In genomic region chr14:86799244-86799647, GRCh38 we compare ENCODE assay signal across 10 cellular contexts.
DNase-seq lines count a peak whose midpoint lies in the region; ATAC-seq and TF ChIP-seq lines count a peak whose summit lies in the region.
"Had no signal": no experiment of that assay in that cellular context is flagged by ENCODE, and none has a peak within 500 bp of the region (broad histone marks: within the 10 kb centered on the region; RNA-seq: fewer than 3 reads in every experiment).

No MANE protein-coding gene starts in this region.

- no peaks in the 10 kb centered on the region for H4K20me1 ChIP-seq in OCI-LY7 (ENCODE audit: insufficient read depth, low read length)

- DNase-seq in HFF-Myc (ENCODE audit: extremely low read depth, low read depth) (peak; percentile 84), right cardiac atrium (no peak), islet precursor cell (no peak), OCI-LY7 (ENCODE audit: low spot score) (no peak), esophagus muscularis mucosa (ENCODE audit: extremely low spot score) (no peak), KG1 (lab: John Stamatoyannopoulos, UW) (no peak)
- DNase-seq: activated CD4-positive, alpha-beta memory T cell treated with anti-CD3 and anti-CD28 coated beads, Interleukin-2, amount 10 ng/mL, durations not matched to agents 7 days and 5 days; CD4-positive, alpha-beta memory T cell had no signal

- H3K4me3 ChIP-seq in ACC112 (ENCODE audit: low read depth, low read length) = no peak overlapping the region
- H3K4me3 ChIP-seq in HFF-Myc (replicated peaks; ENCODE audit: low read depth, low read length) = no peak overlapping the region
- H3K4me3 ChIP-seq in right cardiac atrium (ENCODE audit: low read length) = no peak overlapping the region
- no peak overlapping the region for H3K4me3 ChIP-seq in OCI-LY7 (ENCODE audit: low read depth, low read length, poor library complexity, severe bottlenecking)
- H3K4me3 ChIP-seq in esophagus muscularis mucosa = no peak overlapping the region

- H3K27ac ChIP-seq in ACC112 (ENCODE audit: low read depth, low read length) = peak overlapping the region; percentile 63
- H3K27ac ChIP-seq in right cardiac atrium (ENCODE audit: low read length) = no peak overlapping the region
- no peak overlapping the region for H3K27ac ChIP-seq in OCI-LY7 (ENCODE audit: low read depth, low read length, poor library complexity, severe bottlenecking)
- no peak overlapping the region for H3K27ac ChIP-seq in esophagus muscularis mucosa (replicated peaks in 1 of 4)

- no peak overlapping the region for H3K4me2 ChIP-seq in OCI-LY7 (ENCODE audit: low read length)

- no TSS peak for BruUV-seq in OCI-LY7 (replicated peaks; lab: Mats Ljungman, UMichigan)

- TF ChIP-seq POLR2A in esophagus muscularis mucosa (IDR thresholded peaks at IDR 0.05; ENCODE audit: low read depth) = no peak

- CTCF ChIA-PET in OCI-LY7 (lab: Charles Lee; ENCODE audit: unreplicated experiment) = no interaction called here

- no peaks in the 10 kb centered on the region for H3K27me3 ChIP-seq in ACC112 (ENCODE audit: insufficient read depth, low read length)
- H3K27me3 ChIP-seq in right cardiac atrium (ENCODE audit: control insufficient read depth, insufficient read depth) = no peaks in the 10 kb centered on the region
- no peaks in the 10 kb centered on the region for H3K27me3 ChIP-seq in esophagus muscularis mucosa

- WGBS in right cardiac atrium = 23% methylated on average over 2 of the region's 2 CpGs
- 46% methylated on average over 2 of the region's 2 CpGs for WGBS in esophagus muscularis mucosa

- POLR2A ChIA-PET in OCI-LY7 (lab: Charles Lee) = no interaction called here

- peak; percentile 80 for ATAC-seq in SK-N-SH treated with all-trans-retinoic acid at 6 μM for 48 hours
- ATAC-seq in right cardiac atrium = peak; percentile 85 to 90

- no peak for TF ChIP-seq EP300 in esophagus muscularis mucosa (IDR thresholded peaks at IDR 0.05)

- H3K36me3 ChIP-seq in ACC112 (ENCODE audit: insufficient read depth, low read length) (no peaks in the 10 kb centered on the region), OCI-LY7 (ENCODE audit: insufficient read depth, low read length) (no peaks in the 10 kb centered on the region), esophagus muscularis mucosa (no peaks in the 10 kb centered on the region)

- intact Hi-C loops in right cardiac atrium (cut with DNase I) (no loop called here), OCI-LY7 (cut with micrococcal nuclease; ENCODE audit: unreplicated experiment) (no loop called here), esophagus muscularis mucosa (cut with DNase I) (no loop called here)

- TF ChIP-seq CTCF in HFF-Myc (IDR thresholded peaks at IDR 0.05; ENCODE audit: low read depth, low read length, missing control alignments) = no peak
- no peak for TF ChIP-seq CTCF in OCI-LY7 (conservative IDR thresholded peaks at IDR 0.05; ENCODE audit: low read length)
- no peak for TF ChIP-seq CTCF in esophagus muscularis mucosa (IDR thresholded peaks at IDR 0.05)

- H3K9me3 ChIP-seq in right cardiac atrium (ENCODE audit: control insufficient read depth, low read length) = no peaks in the 10 kb centered on the region
- no peaks in the 10 kb centered on the region for H3K9me3 ChIP-seq in OCI-LY7 (ENCODE audit: low read length)
- no peaks in the 10 kb centered on the region for H3K9me3 ChIP-seq in esophagus muscularis mucosa

- H3K9me2 ChIP-seq in OCI-LY7 (ENCODE audit: insufficient read depth, low read length) = no peaks in the 10 kb centered on the region

- H3K4me1 ChIP-seq in ACC112 (ENCODE audit: control insufficient read depth, insufficient read depth, low read length, unreplicated experiment) (peaks cover 16% of the 10 kb centered on the region), right cardiac atrium (ENCODE audit: control insufficient read depth, insufficient read depth, low read length) (no peaks in the 10 kb centered on the region), OCI-LY7 (ENCODE audit: insufficient read depth, low read length, poor library complexity, severe bottlenecking) (no peaks in the 10 kb centered on the region), esophagus muscularis mucosa (no peaks in the 10 kb centered on the region)

- H2AFZ ChIP-seq in ACC112 (ENCODE audit: low read length, unreplicated experiment) (no peak overlapping the region), OCI-LY7 (ENCODE audit: low read length) (no peak overlapping the region)

- H3K79me2 ChIP-seq in ACC112 (ENCODE audit: control insufficient read depth, insufficient read depth, low read length, unreplicated experiment) (no peaks in the 10 kb centered on the region), OCI-LY7 (ENCODE audit: insufficient read depth, low read depth, low read length) (no peaks in the 10 kb centered on the region)

TF ChIP-seq in SK-N-SH treated with all-trans-retinoic acid at 6 μM for 48 hours, 23 proteins besides CTCF, POLR2A, EP300 and RAD21:
- TF ChIP-seq ARNTL (CRISPR knock-in tag; IDR thresholded peaks at IDR 0.05; ENCODE audit: borderline replicate concordance, low read depth) (no peak), ZFP3 (CRISPR knock-in tag; IDR thresholded peaks at IDR 0.05) (no peak), PATZ1 (CRISPR knock-in tag; IDR thresholded peaks at IDR 0.05; ENCODE audit: borderline replicate concordance) (peak; percentile 79; the same call in 1 of the 2 replicates), TSHZ2 (CRISPR knock-in tag; IDR thresholded peaks at IDR 0.05) (0 out of 2 replicates have a peak, but pooled peaks have one; percentile 21), CSDC2 (CRISPR knock-in tag; IDR thresholded peaks at IDR 0.05) (no peak), SNAI2 (CRISPR knock-in tag; IDR thresholded peaks at IDR 0.05) (no peak), ISL1 (CRISPR knock-in tag; IDR thresholded peaks at IDR 0.05) (peak; percentile 91)
TF ChIP-seq in SK-N-SH treated with all-trans-retinoic acid at 6 μM for 48 hours: peak in this region for 3.
